ENCODE assay signal across 1 cellular context in the genomic region with DNA sequence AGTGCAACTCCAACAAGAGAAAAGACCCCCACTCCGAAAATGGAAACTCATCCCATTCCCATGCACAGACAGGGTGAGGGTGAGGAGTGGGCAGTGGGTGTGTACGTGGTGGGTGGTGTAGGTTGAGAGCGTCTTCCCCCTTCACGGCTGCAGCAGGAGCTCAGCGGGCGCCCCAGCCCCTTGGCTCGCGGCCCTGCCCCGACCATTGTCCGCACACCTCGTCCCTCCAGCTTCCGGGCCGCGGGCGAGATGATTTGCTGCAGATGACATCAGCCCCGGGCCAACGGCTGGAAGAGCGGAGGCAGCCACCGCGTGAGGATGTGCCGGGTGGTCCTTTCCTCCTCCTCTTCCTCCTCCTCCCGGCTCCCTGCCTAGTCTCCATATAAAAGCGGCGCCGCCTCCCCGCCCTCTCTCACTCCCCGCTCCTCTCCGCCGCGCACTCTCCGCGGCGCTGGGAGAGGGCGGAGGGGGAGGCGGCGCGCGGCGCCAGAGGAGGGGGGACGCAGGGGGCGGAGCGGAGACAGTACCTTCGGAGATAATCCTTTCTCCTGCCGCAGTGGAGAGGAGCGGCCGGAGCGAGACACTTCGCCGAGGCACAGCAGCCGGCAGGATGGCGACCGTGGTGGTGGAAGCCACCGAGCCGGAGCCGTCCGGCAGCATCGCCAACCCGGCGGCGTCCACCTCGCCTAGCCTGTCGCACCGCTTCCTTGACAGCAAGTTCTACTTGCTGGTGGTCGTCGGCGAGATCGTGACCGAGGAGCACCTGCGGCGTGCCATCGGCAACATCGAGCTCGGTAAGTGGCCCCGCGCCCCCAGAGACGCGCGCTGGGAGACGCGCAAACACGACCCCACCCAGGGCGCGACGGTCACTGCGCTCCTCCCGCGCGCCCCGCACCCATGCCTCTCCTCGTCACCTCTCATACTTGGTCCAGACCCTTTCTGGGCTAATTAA.
TF ChIP-seq lines count a peak whose summit lies in the region.

MAP1B (plus strand) TSS at position 554 of the 952 bp plus-strand sequence; CDS start at position 611, 57 bp downstream.

TF ChIP-seq in K562, 482 proteins besides CTCF, POLR2A, EP300 and RAD21 (continued from another document and continues in another):
- TF ChIP-seq, protein P1, sequence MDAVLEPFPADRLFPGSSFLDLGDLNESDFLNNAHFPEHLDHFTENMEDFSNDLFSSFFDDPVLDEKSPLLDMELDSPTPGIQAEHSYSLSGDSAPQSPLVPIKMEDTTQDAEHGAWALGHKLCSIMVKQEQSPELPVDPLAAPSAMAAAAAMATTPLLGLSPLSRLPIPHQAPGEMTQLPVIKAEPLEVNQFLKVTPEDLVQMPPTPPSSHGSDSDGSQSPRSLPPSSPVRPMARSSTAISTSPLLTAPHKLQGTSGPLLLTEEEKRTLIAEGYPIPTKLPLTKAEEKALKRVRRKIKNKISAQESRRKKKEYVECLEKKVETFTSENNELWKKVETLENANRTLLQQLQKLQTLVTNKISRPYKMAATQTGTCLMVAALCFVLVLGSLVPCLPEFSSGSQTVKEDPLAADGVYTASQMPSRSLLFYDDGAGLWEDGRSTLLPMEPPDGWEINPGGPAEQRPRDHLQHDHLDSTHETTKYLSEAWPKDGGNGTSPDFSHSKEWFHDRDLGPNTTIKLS (IDR thresholded peaks at IDR 0.05; ENCODE audit: borderline replicate concordance, low read depth), result no peak
- TF ChIP-seq PHF21A (IDR thresholded peaks at IDR 0.05; ENCODE audit: borderline replicate concordance, low read depth), result no peak
- peak; percentile 76 for TF ChIP-seq ETV1 (tag; conservative IDR thresholded peaks at IDR 0.05; ENCODE audit: low read depth)
- TF ChIP-seq ZHX1 (conservative IDR thresholded peaks at IDR 0.05; ENCODE audit: low read length), result no peak
- TF ChIP-seq, protein P2, sequence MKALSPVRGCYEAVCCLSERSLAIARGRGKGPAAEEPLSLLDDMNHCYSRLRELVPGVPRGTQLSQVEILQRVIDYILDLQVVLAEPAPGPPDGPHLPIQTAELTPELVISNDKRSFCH (CRISPR knock-in tag; IDR thresholded peaks at IDR 0.05), result no peak
- TF ChIP-seq, protein P2 (tag; IDR thresholded peaks at IDR 0.05), result peak; percentile 42; the same call in 1 of the 2 replicates
- TF ChIP-seq, protein P3, sequence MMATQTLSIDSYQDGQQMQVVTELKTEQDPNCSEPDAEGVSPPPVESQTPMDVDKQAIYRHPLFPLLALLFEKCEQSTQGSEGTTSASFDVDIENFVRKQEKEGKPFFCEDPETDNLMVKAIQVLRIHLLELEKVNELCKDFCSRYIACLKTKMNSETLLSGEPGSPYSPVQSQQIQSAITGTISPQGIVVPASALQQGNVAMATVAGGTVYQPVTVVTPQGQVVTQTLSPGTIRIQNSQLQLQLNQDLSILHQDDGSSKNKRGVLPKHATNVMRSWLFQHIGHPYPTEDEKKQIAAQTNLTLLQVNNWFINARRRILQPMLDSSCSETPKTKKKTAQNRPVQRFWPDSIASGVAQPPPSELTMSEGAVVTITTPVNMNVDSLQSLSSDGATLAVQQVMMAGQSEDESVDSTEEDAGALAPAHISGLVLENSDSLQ (IDR thresholded peaks at IDR 0.05), result 0 out of 2 replicates have a peak, but pooled peaks have one; percentile 19
- no peak for TF ChIP-seq PATZ1 (CRISPR knock-in tag; IDR thresholded peaks at IDR 0.05; ENCODE audit: borderline replicate concordance)
- peak; percentile 77 for TF ChIP-seq JUN (IDR thresholded peaks at IDR 0.05; ENCODE audit: borderline replicate concordance, low read depth, low read length)
- peak; percentile 82; the same call in 1 of the 2 replicates for TF ChIP-seq JUN (CRISPR knock-in tag; IDR thresholded peaks at IDR 0.05; ENCODE audit: borderline replicate concordance)
- 0 out of 2 replicates have a peak, but pooled peaks have one; percentile 19 for TF ChIP-seq RERE (CRISPR knock-in tag; IDR thresholded peaks at IDR 0.05; ENCODE audit: borderline replicate concordance)
- 0 out of 2 replicates have a peak, but pooled peaks have one; percentile 64 for TF ChIP-seq ZNF584 (CRISPR knock-in tag; IDR thresholded peaks at IDR 0.05; ENCODE audit: low read depth)
- no peak for TF ChIP-seq BDP1 (IDR thresholded peaks at IDR 0.05; ENCODE audit: insufficient read depth, insufficient read length)
- no peak for TF ChIP-seq PTBP1 (IDR thresholded peaks at IDR 0.05; ENCODE audit: low read depth, low read length)
- 0 out of 2 replicates have a peak, but pooled peaks have one; percentile 25 for TF ChIP-seq ZNF232 (CRISPR knock-in tag; IDR thresholded peaks at IDR 0.05)
- TF ChIP-seq MYNN (IDR thresholded peaks at IDR 0.05), result no peak
- TF ChIP-seq MYNN (CRISPR knock-in tag; IDR thresholded peaks at IDR 0.05), result no peak
- no peak for TF ChIP-seq E2F4 (CRISPR knock-in tag; IDR thresholded peaks at IDR 0.05; ENCODE audit: low read depth)
- peak; percentile 47 for TF ChIP-seq MEIS2 (IDR thresholded peaks at IDR 0.05; ENCODE audit: partially characterized antibody)
- TF ChIP-seq NCOA2 (IDR thresholded peaks at IDR 0.05; ENCODE audit: partially characterized antibody in 2 of 2), result no peak
- TF ChIP-seq RBM14 (IDR thresholded peaks at IDR 0.05; ENCODE audit: borderline replicate concordance, insufficient read depth, low read depth, low read length), result 0 out of 2 replicates have a peak, but pooled peaks have one; percentile 92
- TF ChIP-seq MTA3 (IDR thresholded peaks at IDR 0.05; ENCODE audit: borderline replicate concordance), result peak; percentile 71; the same call in 1 of the 2 replicates
- TF ChIP-seq POLR2G (IDR thresholded peaks at IDR 0.05; ENCODE audit: low read depth, low read length), result peak; percentile 96
- no peak; the same call in 1 of the 2 replicates for TF ChIP-seq SPI1 (IDR thresholded peaks at IDR 0.05; ENCODE audit: borderline replicate concordance, low read depth, low read length)
- TF ChIP-seq IRF2 (CRISPR knock-in tag; IDR thresholded peaks at IDR 0.05), result no peak
- no peak for TF ChIP-seq CHD4 (IDR thresholded peaks at IDR 0.05; ENCODE audit: insufficient read depth, insufficient replicate concordance, low read depth, low read length, poor library complexity, severe bottlenecking)
- peak; percentile 18; the same call in 1 of the 2 replicates for TF ChIP-seq CBFB (CRISPR knock-in tag; IDR thresholded peaks at IDR 0.05)
- peak; percentile 61; the same call in 1 of the 2 replicates for TF ChIP-seq MYBL2 (IDR thresholded peaks at IDR 0.05; ENCODE audit: low read depth)
- TF ChIP-seq MYBL2 (CRISPR knock-in tag; IDR thresholded peaks at IDR 0.05; ENCODE audit: borderline replicate concordance), result no peak
- peak; percentile 57 for TF ChIP-seq HNRNPLL (IDR thresholded peaks at IDR 0.05; ENCODE audit: low read depth, low read length, poor library complexity, severe bottlenecking)
- TF ChIP-seq, protein P4, sequence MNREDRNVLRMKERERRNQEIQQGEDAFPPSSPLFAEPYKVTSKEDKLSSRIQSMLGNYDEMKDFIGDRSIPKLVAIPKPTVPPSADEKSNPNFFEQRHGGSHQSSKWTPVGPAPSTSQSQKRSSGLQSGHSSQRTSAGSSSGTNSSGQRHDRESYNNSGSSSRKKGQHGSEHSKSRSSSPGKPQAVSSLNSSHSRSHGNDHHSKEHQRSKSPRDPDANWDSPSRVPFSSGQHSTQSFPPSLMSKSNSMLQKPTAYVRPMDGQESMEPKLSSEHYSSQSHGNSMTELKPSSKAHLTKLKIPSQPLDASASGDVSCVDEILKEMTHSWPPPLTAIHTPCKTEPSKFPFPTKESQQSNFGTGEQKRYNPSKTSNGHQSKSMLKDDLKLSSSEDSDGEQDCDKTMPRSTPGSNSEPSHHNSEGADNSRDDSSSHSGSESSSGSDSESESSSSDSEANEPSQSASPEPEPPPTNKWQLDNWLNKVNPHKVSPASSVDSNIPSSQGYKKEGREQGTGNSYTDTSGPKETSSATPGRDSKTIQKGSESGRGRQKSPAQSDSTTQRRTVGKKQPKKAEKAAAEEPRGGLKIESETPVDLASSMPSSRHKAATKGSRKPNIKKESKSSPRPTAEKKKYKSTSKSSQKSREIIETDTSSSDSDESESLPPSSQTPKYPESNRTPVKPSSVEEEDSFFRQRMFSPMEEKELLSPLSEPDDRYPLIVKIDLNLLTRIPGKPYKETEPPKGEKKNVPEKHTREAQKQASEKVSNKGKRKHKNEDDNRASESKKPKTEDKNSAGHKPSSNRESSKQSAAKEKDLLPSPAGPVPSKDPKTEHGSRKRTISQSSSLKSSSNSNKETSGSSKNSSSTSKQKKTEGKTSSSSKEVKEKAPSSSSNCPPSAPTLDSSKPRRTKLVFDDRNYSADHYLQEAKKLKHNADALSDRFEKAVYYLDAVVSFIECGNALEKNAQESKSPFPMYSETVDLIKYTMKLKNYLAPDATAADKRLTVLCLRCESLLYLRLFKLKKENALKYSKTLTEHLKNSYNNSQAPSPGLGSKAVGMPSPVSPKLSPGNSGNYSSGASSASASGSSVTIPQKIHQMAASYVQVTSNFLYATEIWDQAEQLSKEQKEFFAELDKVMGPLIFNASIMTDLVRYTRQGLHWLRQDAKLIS (CRISPR knock-in tag; IDR thresholded peaks at IDR 0.05), result peak; percentile 86; the same call in 1 of the 2 replicates
- no peak for TF ChIP-seq BACH1 (tag; IDR thresholded peaks at IDR 0.05)
- no peak for TF ChIP-seq SIRT6 (IDR thresholded peaks at IDR 0.05; ENCODE audit: low read depth, low read length)
- peak; percentile 21; the same call in 1 of the 2 replicates for TF ChIP-seq HDAC2 (IDR thresholded peaks at IDR 0.05)
